Comparison of ENCODE assay signal across 2 cellular contexts in genomic region chr13:30807392-30807791, GRCh38.
TF ChIP-seq lines count a peak whose summit lies in the region.

No MANE protein-coding gene starts in this region.

TF ChIP-seq in A549, 52 proteins besides CTCF, POLR2A, EP300 and RAD21:
- TF ChIP-seq POLR2AphosphoS2 (conservative IDR thresholded peaks at IDR 0.05; ENCODE audit: low read length) (no peak), RNF2 (IDR thresholded peaks at IDR 0.05; ENCODE audit: borderline replicate concordance, low read depth) (no peak)

TF ChIP-seq in IMR-90, 13 proteins besides CTCF, POLR2A, EP300 and RAD21:
- TF ChIP-seq MAZ (IDR thresholded peaks at IDR 0.05; ENCODE audit: borderline replicate concordance, low read depth, low read length), result no peak
- no peak for TF ChIP-seq MAFK (IDR thresholded peaks at IDR 0.05; ENCODE audit: low read depth, low read length)
- TF ChIP-seq CHD1 (IDR thresholded peaks at IDR 0.05; ENCODE audit: low read depth, low read length), result no peak
- no peak for TF ChIP-seq ELK1 (IDR thresholded peaks at IDR 0.05; ENCODE audit: borderline replicate concordance, low read depth, low read length)
